13 cellular contexts compared by ENCODE assay signal in the genomic region with DNA sequence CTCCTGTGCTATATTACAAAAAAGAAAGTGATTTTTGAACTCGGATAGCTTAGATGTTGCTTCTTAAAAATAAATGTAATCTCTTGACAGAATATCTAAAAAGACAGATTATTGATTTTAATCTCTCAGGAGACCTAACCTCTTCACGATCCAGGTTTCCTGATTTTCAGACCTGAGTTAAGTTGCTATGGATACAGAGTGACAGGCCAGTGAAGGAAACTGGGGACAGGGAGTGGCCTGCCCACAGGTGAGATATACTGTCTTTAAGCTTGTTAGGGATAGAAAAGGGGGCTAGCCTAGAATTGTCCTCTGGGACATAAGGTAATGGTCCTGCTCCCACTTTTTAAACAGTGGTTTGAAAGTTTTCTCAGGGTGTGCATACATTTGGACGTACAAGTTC.
A peak's percentile ranks its signal among the peaks of the same experiment; 100 is the strongest.
DNase-seq lines count a peak whose midpoint lies in the region; ATAC-seq, FAIRE-seq and TF ChIP-seq lines count a peak whose summit lies in the region.
"Had no signal": no experiment of that assay in that cellular context is flagged by ENCODE, and none has a peak within 500 bp of the region (broad histone marks: within the 10 kb centered on the region; RNA-seq: fewer than 3 reads in every experiment).

No MANE protein-coding gene starts in this region.

- peak overlapping the region; percentile 79 for H3K27ac Mint-ChIP-seq in stimulated activated naive CD8-positive, alpha-beta T cell treated with anti-CD3 and anti-CD28 coated beads, Interleukin-15, Interleukin-2, amounts not matched to agents 100 ng/mL and 50 ng/mL, for 24 hours
- H3K27ac Mint-ChIP-seq in chondrocyte (ENCODE audit: unreplicated experiment), result peak overlapping the region; percentile 95
- H3K27ac Mint-ChIP-seq in T-helper 2 cell treated with Interferon-gamma antibody and Interleukin-4, amounts not matched to agents 5 μg/mL and 100 μg/mL, for 36 hours, result no peak overlapping the region
- H3K27ac Mint-ChIP-seq: B cell had no signal

- no peaks in the 10 kb centered on the region for H3K9me3 Mint-ChIP-seq in stimulated activated naive CD8-positive, alpha-beta T cell treated with anti-CD3 and anti-CD28 coated beads, Interleukin-15, Interleukin-2, amounts not matched to agents 100 ng/mL and 50 ng/mL, for 24 hours
- no peaks in the 10 kb centered on the region for H3K9me3 Mint-ChIP-seq in chondrocyte (ENCODE audit: low read depth)
- no peaks in the 10 kb centered on the region for H3K9me3 Mint-ChIP-seq in T-helper 2 cell treated with Interferon-gamma antibody and Interleukin-4, amounts not matched to agents 5 μg/mL and 100 μg/mL, for 36 hours

- peak overlapping the region; percentile 37 for H3K4me3 Mint-ChIP-seq in stimulated activated naive CD8-positive, alpha-beta T cell treated with anti-CD3 and anti-CD28 coated beads, Interleukin-15, Interleukin-2, amounts not matched to agents 100 ng/mL and 50 ng/mL, for 24 hours
- no peak overlapping the region for H3K4me3 Mint-ChIP-seq in chondrocyte (ENCODE audit: unreplicated experiment)
- H3K4me3 Mint-ChIP-seq in T-helper 2 cell treated with Interferon-gamma antibody and Interleukin-4, amounts not matched to agents 5 μg/mL and 100 μg/mL, for 36 hours, result no peak overlapping the region
- H3K4me3 Mint-ChIP-seq: B cell had no signal

- no peaks in the 10 kb centered on the region for H3K36me3 Mint-ChIP-seq in stimulated activated naive CD8-positive, alpha-beta T cell treated with anti-CD3 and anti-CD28 coated beads, Interleukin-15, Interleukin-2, amounts not matched to agents 100 ng/mL and 50 ng/mL, for 24 hours (ENCODE audit: low read depth)
- H3K36me3 Mint-ChIP-seq in chondrocyte (ENCODE audit: low read depth), result no peaks in the 10 kb centered on the region
- H3K36me3 Mint-ChIP-seq in T-helper 2 cell treated with Interferon-gamma antibody and Interleukin-4, amounts not matched to agents 5 μg/mL and 100 μg/mL, for 36 hours (ENCODE audit: low read depth), result no peaks in the 10 kb centered on the region

- no peaks in the 10 kb centered on the region for H3K27me3 Mint-ChIP-seq in stimulated activated naive CD8-positive, alpha-beta T cell treated with anti-CD3 and anti-CD28 coated beads, Interleukin-15, Interleukin-2, amounts not matched to agents 100 ng/mL and 50 ng/mL, for 24 hours
- H3K27me3 Mint-ChIP-seq in chondrocyte (ENCODE audit: low read depth), result no peaks in the 10 kb centered on the region
- H3K27me3 Mint-ChIP-seq in T-helper 2 cell treated with Interferon-gamma antibody and Interleukin-4, amounts not matched to agents 5 μg/mL and 100 μg/mL, for 36 hours (ENCODE audit: low read depth), result no peaks in the 10 kb centered on the region

- no peak for FAIRE-seq in GM12892 (lab: Jason Lieb, UNC)

- H3K4me3 ChIP-seq in parathyroid adenoma (ENCODE audit: low read depth, low read length), result no peak overlapping the region
- H3K4me3 ChIP-seq: smooth muscle cell had no signal

- peak overlapping the region; percentile 99 for H3K27ac ChIP-seq in parathyroid adenoma

- H2AFZ ChIP-seq in parathyroid adenoma, result peak overlapping the region; percentile 47

- peaks cover 47% of the 10 kb centered on the region for H3K4me1 ChIP-seq in parathyroid adenoma

- H3K9ac ChIP-seq in parathyroid adenoma, result no peak overlapping the region

- H3K36me3 ChIP-seq in parathyroid adenoma (ENCODE audit: control insufficient read depth, insufficient read depth, low read length), result no peaks in the 10 kb centered on the region

- no peak for ATAC-seq in stimulated activated naive CD8-positive, alpha-beta T cell treated with anti-CD3 and anti-CD28 coated beads, Interleukin-15, Interleukin-2, amounts not matched to agents 100 U/mL and 50 U/mL, for 24 hours
- ATAC-seq in GM21717 (IDR thresholded peaks at IDR 0.05; ENCODE audit: unreplicated experiment) (no peak), HG03439 (IDR thresholded peaks at IDR 0.05; ENCODE audit: unreplicated experiment) (no peak)

- DNase-seq in stimulated activated naive CD8-positive, alpha-beta T cell treated with anti-CD3 and anti-CD28 coated beads, Interleukin-15, Interleukin-2, amounts not matched to agents 100 U/mL and 50 U/mL, for 24 hours, result no peak
- DNase-seq in chondrocyte (ENCODE audit: low spot score), result no peak
- DNase-seq in GM12892 (ENCODE audit: insufficient read length), result no peak
- no peak for DNase-seq in T-helper 2 cell treated with Interferon-gamma antibody and Interleukin-4, amounts not matched to agents 5 μg/mL and 100 μg/mL, for 36 hours (ENCODE audit: low spot score)
- DNase-seq: activated CD4-positive, alpha-beta T cell treated with anti-CD3 and anti-CD28 coated beads for 1 hour; KBM-7; NCI-H1694 treated with DMSO at 0.1 percent for 48 hours had no signal

- H3K27me3 ChIP-seq in parathyroid adenoma (ENCODE audit: control insufficient read depth, insufficient read depth, low read length), result no peaks in the 10 kb centered on the region

- H3K9me3 ChIP-seq in parathyroid adenoma (ENCODE audit: control insufficient read depth, low read length), result no peaks in the 10 kb centered on the region

- no peak for TF ChIP-seq CTCF in chondrocyte (IDR thresholded peaks at IDR 0.05)
- TF ChIP-seq CTCF in parathyroid adenoma (IDR thresholded peaks at IDR 0.05), result no peak

- no peaks in the 10 kb centered on the region for H3K79me2 ChIP-seq in parathyroid adenoma

- peaks cover 76% of the 10 kb centered on the region for H3K4me1 Mint-ChIP-seq in stimulated activated naive CD8-positive, alpha-beta T cell treated with anti-CD3 and anti-CD28 coated beads, Interleukin-15, Interleukin-2, amounts not matched to agents 100 ng/mL and 50 ng/mL, for 24 hours (ENCODE audit: low read depth)
- peaks cover 74% of the 10 kb centered on the region for H3K4me1 Mint-ChIP-seq in chondrocyte (ENCODE audit: low read depth)
- H3K4me1 Mint-ChIP-seq in T-helper 2 cell treated with Interferon-gamma antibody and Interleukin-4, amounts not matched to agents 5 μg/mL and 100 μg/mL, for 36 hours (ENCODE audit: low read depth), result peaks cover 63% of the 10 kb centered on the region

- TF ChIP-seq POLR2A in GM12892 (IDR thresholded peaks at IDR 0.05; ENCODE audit: low read depth, low read length), result no peak

- no peak overlapping the region for H3K4me2 ChIP-seq in parathyroid adenoma (ENCODE audit: low read length)
- H3K4me2 ChIP-seq: smooth muscle cell had no signal
